Comparison of ENCODE assay signal across 8 cellular contexts in the genomic region with DNA sequence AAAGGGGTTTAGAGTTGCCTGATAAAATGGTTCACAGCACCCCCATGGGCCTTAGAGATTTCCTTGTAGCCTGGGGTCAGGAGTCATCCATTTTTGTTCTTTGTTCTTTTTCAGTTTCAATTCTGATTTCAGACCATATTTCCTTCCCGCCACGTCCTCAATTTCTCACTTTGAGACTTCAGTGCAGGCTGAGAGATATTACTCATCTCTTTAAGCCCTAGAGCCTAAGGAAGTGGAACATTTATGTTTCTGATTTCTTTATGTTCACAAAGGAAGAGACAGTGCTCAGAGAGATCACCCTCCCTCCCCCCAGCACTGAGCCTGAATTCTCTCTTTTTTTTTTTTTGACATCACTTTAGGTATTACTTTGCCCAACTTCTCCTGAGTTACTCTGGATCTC. TPM values are rescaled to one million over a fixed set of nuclear protein-coding genes. Genes with fewer than 3 reads are reported as not detected.
DNase-seq lines count a peak whose midpoint lies in the region; ATAC-seq and TF ChIP-seq lines count a peak whose summit lies in the region.

No MANE protein-coding gene starts in this region.

- no peak for TF ChIP-seq RAD21 in IMR-90 (IDR thresholded peaks at IDR 0.05; ENCODE audit: low read length)

- H3K4me1 ChIP-seq in IMR-90 (ENCODE audit: control insufficient read depth, insufficient read depth, low read length): peaks cover 2% of the 10 kb centered on the region; the same call in 1 of the 2 replicates
- H3K4me1 ChIP-seq in effector memory CD4-positive, alpha-beta T cell (ENCODE audit: control insufficient read depth, insufficient read depth, low read length, poor library complexity, severe bottlenecking): peaks cover 38% of the 10 kb centered on the region

- no peak overlapping the region for H2AK5ac ChIP-seq in IMR-90 (ENCODE audit: low read depth, low read length)

- peaks cover 5% of the 10 kb centered on the region; the same call in 1 of the 2 replicates for H3K9me3 ChIP-seq in IMR-90 (ENCODE audit: control insufficient read depth, insufficient read depth, low read length)
- H3K9me3 ChIP-seq in effector memory CD4-positive, alpha-beta T cell (ENCODE audit: control insufficient read depth, low read length): no peaks in the 10 kb centered on the region

- no peak overlapping the region for H2BK20ac ChIP-seq in IMR-90 (ENCODE audit: low read depth, low read length)

- no peak overlapping the region for H2BK15ac ChIP-seq in IMR-90 (ENCODE audit: low read depth, low read length)

- no peak overlapping the region for H3K56ac ChIP-seq in IMR-90 (ENCODE audit: extremely low read depth, insufficient read depth, low read length)

- peaks cover 10% of the 10 kb centered on the region; the same call in 1 of the 2 replicates for H3K9me1 ChIP-seq in IMR-90 (ENCODE audit: insufficient read depth, low read length)

- no peak overlapping the region for H3K18ac ChIP-seq in IMR-90 (ENCODE audit: low read depth, low read length)

- no peak overlapping the region for H2AK9ac ChIP-seq in IMR-90 (replicated peaks; ENCODE audit: low read depth, low read length, poor library complexity)

- CTCF ChIA-PET in IMR-90 (lab: Yijun Ruan, JAX): no interaction called here

- TF ChIP-seq POLR2A in IMR-90 (IDR thresholded peaks at IDR 0.05; ENCODE audit: low read depth, low read length) (no peak), erythroblast (IDR thresholded peaks at IDR 0.05; ENCODE audit: low read length) (no peak)

- dilution Hi-C loops in IMR-90 (cut with HindIII; ENCODE audit: low sequenced_read_pairs, unreplicated experiment): no loop called here

- no peak overlapping the region for H3K9ac ChIP-seq in IMR-90 (ENCODE audit: low read depth, low read length)

- no peak overlapping the region for H4K91ac ChIP-seq in IMR-90 (ENCODE audit: insufficient read depth, low read depth, low read length)

- peaks cover 24% of the 10 kb centered on the region for H3K36me3 ChIP-seq in IMR-90 (ENCODE audit: control insufficient read depth, insufficient read depth, low read length)
- peaks cover 24% of the 10 kb centered on the region for H3K36me3 ChIP-seq in effector memory CD4-positive, alpha-beta T cell (ENCODE audit: control insufficient read depth, insufficient read depth, low read length)

- H3K4me2 ChIP-seq in IMR-90 (ENCODE audit: low read depth, low read length): no peak overlapping the region

- in situ Hi-C loops in IMR-90 (cut with MboI; ENCODE audit: low sequenced_read_pairs): no loop called here

- DNase-seq in EH (ENCODE audit: low read depth): peak; percentile 48
- peak; percentile 40 for DNase-seq in IMR-90
- DNase-seq in effector memory CD4-positive, alpha-beta T cell: no peak
- no peak for DNase-seq in erythroblast (lab: John Stamatoyannopoulos, UW)
- no peak for DNase-seq in anterior cingulate cortex (lab: John Stamatoyannopoulos, UW)
- DNase-seq in COLO668 (lab: John Stamatoyannopoulos, UW; ENCODE audit: unreplicated experiment): no peak
- no peak for DNase-seq in NAMALWA (ENCODE audit: low spot score)

- WGBS in IMR-90 (ENCODE audit: extremely low coverage in 2 of 2, insufficient read length in 1 of 2), 2 experiments: no CpG with 5 or more reads among the region's 2 CpGs

- no peak for TF ChIP-seq CTCF in IMR-90 (conservative IDR thresholded peaks at IDR 0.05; ENCODE audit: low read depth, low read length)

- intact Hi-C loops in IMR-90 (cut with micrococcal nuclease): no loop called here

- H3K4ac ChIP-seq in IMR-90 (ENCODE audit: low read depth, low read length): no peak overlapping the region

- H2BK120ac ChIP-seq in IMR-90 (ENCODE audit: low read depth, low read length): no peak overlapping the region

- no peak overlapping the region for H3K23ac ChIP-seq in IMR-90 (ENCODE audit: low read depth, low read length)

- H3K14ac ChIP-seq in IMR-90 (replicated peaks; ENCODE audit: low read depth, low read length): no peak overlapping the region

- no TSS peak for BruUV-seq in IMR-90 (replicated peaks; lab: Mats Ljungman, UMichigan)

- no peaks in the 10 kb centered on the region for H3K27me3 ChIP-seq in IMR-90 (ENCODE audit: control insufficient read depth, insufficient read depth, low read length)
- no peaks in the 10 kb centered on the region for H3K27me3 ChIP-seq in effector memory CD4-positive, alpha-beta T cell (replicated peaks; ENCODE audit: control insufficient read depth, insufficient read depth, low read length, poor library complexity, severe bottlenecking)

- H4K5ac ChIP-seq in IMR-90 (ENCODE audit: low read depth, low read length): no peak overlapping the region

- no peak overlapping the region for H2BK5ac ChIP-seq in IMR-90 (ENCODE audit: low read depth, low read length, poor library complexity, severe bottlenecking)

- ATAC-seq in GM21367 (IDR thresholded peaks at IDR 0.05; ENCODE audit: unreplicated experiment) (peak; percentile 71), IMR-90 (ENCODE audit: low read depth) (peak; percentile 31; the same call in 1 of the 2 replicates)

- no peak overlapping the region for H4K8ac ChIP-seq in IMR-90 (ENCODE audit: low read depth in 2 of 2, low read length in 2 of 2)

- POLR2A ChIA-PET in IMR-90 (lab: Charles Lee; ENCODE audit: unreplicated experiment): no interaction called here

- peaks cover 86% of the 10 kb centered on the region for H4K20me1 ChIP-seq in IMR-90 (ENCODE audit: insufficient read depth, low read length)

- H3K79me1 ChIP-seq in IMR-90 (ENCODE audit: low read depth in 1 of 2, low read length in 2 of 2): peaks cover 0 to 38% of the 10 kb centered on the region in 2 experiments; a peak in 3 of 4 replicates

- no peak overlapping the region for H3K4me3 ChIP-seq in IMR-90 (ENCODE audit: insufficient read depth, low read depth, low read length)
- H3K4me3 ChIP-seq in effector memory CD4-positive, alpha-beta T cell (ENCODE audit: insufficient read depth, low read depth, low read length, poor library complexity, severe bottlenecking): no peak overlapping the region

- no peak overlapping the region for H2AFZ ChIP-seq in IMR-90 (replicated peaks; ENCODE audit: low read length, poor library complexity)

- H3K27ac ChIP-seq in IMR-90 (ENCODE audit: insufficient read depth, low read length): peak overlapping the region; percentile 25; the same call in 1 of the 2 replicates
- H3K27ac ChIP-seq in effector memory CD4-positive, alpha-beta T cell (ENCODE audit: insufficient read depth, low read length, poor library complexity, severe bottlenecking): peak overlapping the region; percentile 68

TF ChIP-seq in IMR-90, 13 proteins besides CTCF, POLR2A, EP300 and RAD21:
- TF ChIP-seq NFE2L2 (IDR thresholded peaks at IDR 0.05; ENCODE audit: low read depth, low read length): no peak

RNA-seq across cellular contexts. Expression of a gene that starts 56.3 kb away (rescaled TPM):
- 580 and 619 TPM in 2 replicates for total RNA-seq in IMR-90 (2012; rRNA removed)
- 422 TPM in 2 replicates for polyA plus RNA-seq in IMR-90 (2012; rRNA removed)
- polyA plus RNA-seq in IMR-90 (2012; cell fraction: cytosol; rRNA removed): 175 and 199 TPM in 2 replicates
- polyA plus RNA-seq in IMR-90 (2012; cell fraction: nucleus; rRNA removed; ENCODE audit: low replicate concordance): 152 and 305 TPM in 2 replicates

Comparison
In these comparisons a context has a peak if more than half of its experiments do, and no peak if none do; other contexts are left out.
1. DNase-seq: peak in EH (single experiment) and IMR-90 (single experiment); none in effector memory CD4-positive, alpha-beta T cell (0 of 3), erythroblast (0 of 2), anterior cingulate cortex (0 of 58), COLO668 (single experiment) and NAMALWA (single experiment).